Comparison of ENCODE assay signal across 1 cellular context in genomic region chr12:31558521-31558920, GRCh38.
A peak's percentile ranks its signal among the peaks of the same experiment; 100 is the strongest.
TF ChIP-seq lines count a peak whose summit lies in the region.

No MANE protein-coding gene starts in this region.

TF ChIP-seq in IMR-90, 13 proteins besides CTCF, POLR2A, EP300 and RAD21:
- TF ChIP-seq USF2 (IDR thresholded peaks at IDR 0.05; ENCODE audit: low read depth, low read length) (no peak), MAFK (IDR thresholded peaks at IDR 0.05; ENCODE audit: low read depth, low read length) (peak; percentile 81), CEBPB (IDR thresholded peaks at IDR 0.05; ENCODE audit: low read depth, low read length) (peak; percentile 29; the same call in 1 of the 2 replicates), NFE2L2 (IDR thresholded peaks at IDR 0.05; ENCODE audit: low read depth, low read length) (peak; percentile 66)
